Comparison of ENCODE assay signal across 17 cellular contexts in genomic region chr2:23460983-23461382, GRCh38.
DNase-seq lines count a peak whose midpoint lies in the region; ATAC-seq and TF ChIP-seq lines count a peak whose summit lies in the region.
"Had no signal": no experiment of that assay in that cellular context is flagged by ENCODE, and none has a peak within 500 bp of the region (broad histone marks: within the 10 kb centered on the region; RNA-seq: fewer than 3 reads in every experiment).

No MANE protein-coding gene starts in this region.

- H2AFZ ChIP-seq in SK-N-SH (ENCODE audit: low read depth) = no peak overlapping the region

- TF ChIP-seq CTCF in right atrium auricular region (IDR thresholded peaks at IDR 0.05) (no peak), SK-N-SH (IDR thresholded peaks at IDR 0.05) (no peak), coronary artery (IDR thresholded peaks at IDR 0.05) (no peak)

- no peaks in the 10 kb centered on the region for H3K9me3 ChIP-seq in right atrium auricular region
- H3K9me3 ChIP-seq in SK-N-SH = no peaks in the 10 kb centered on the region
- H3K9me3 ChIP-seq: A549; BLaER1 treated with 17β-estradiol and CSF1 and Interleukin-3, amounts not matched to agents 10 nM and 100 nM; Caco-2 had no signal

- no peaks in the 10 kb centered on the region for H3K36me3 ChIP-seq in right atrium auricular region
- H3K36me3 ChIP-seq in SK-N-SH (replicated peaks in 1 of 2; ENCODE audit: control insufficient read depth in 1 of 2, insufficient read depth in 2 of 2, low read length in 1 of 2) = no peaks in the 10 kb centered on the region
- H3K36me3 ChIP-seq: BLaER1 treated with 17β-estradiol and CSF1 and Interleukin-3, amounts not matched to agents 10 nM and 100 nM had no signal

- DNase-seq in right atrium auricular region (ENCODE audit: low spot score) = peak; percentile 26
- DNase-seq in left cardiac atrium = no peak
- DNase-seq in SK-N-SH = peak; percentile 45
- peak; percentile 22 for DNase-seq in coronary artery (ENCODE audit: low spot score)
- no peak for DNase-seq in GDM1 (lab: John Stamatoyannopoulos, UW)
- no peak for DNase-seq in NCI-H526 treated with DMSO at 0.1 percent for 48 hours (lab: John Stamatoyannopoulos, UW)
- no peak for DNase-seq in SW480 (ENCODE audit: low spot score)
- DNase-seq: Caco-2; Calu3; CD4-positive, alpha-beta T cell; CD8-positive, alpha-beta T cell; DMS79 treated with DMSO at 0.1 percent for 48 hours had no signal

- POLR2A ChIA-PET in SK-N-SH (lab: Yijun Ruan, JAX) = no interaction called here

- CTCF ChIA-PET in SK-N-SH (lab: Yijun Ruan, JAX) = interaction anchor here (0.6 to 3.9 kb wide), 18 partner anchors 8 to 103 kb away, joined by 3 to 20 read pairs (median 4); partner anchors contain the start of gene KLHL29

- no peak for TF ChIP-seq EP300 in SK-N-SH (IDR thresholded peaks at IDR 0.05; ENCODE audit: borderline replicate concordance in 1 of 2, low read depth in 1 of 2, low read length in 1 of 2)

- H3K27ac ChIP-seq in right atrium auricular region = no peak overlapping the region
- H3K27ac ChIP-seq in SK-N-SH (ENCODE audit: low read depth in 2 of 2, low read length in 1 of 2) = no peak overlapping the region
- H3K27ac ChIP-seq in coronary artery = no peak overlapping the region
- H3K27ac ChIP-seq: 22Rv1; A549; BLaER1 treated with 17β-estradiol and CSF1 and Interleukin-3, amounts not matched to agents 10 nM and 100 nM; C4-2B had no signal

- no peaks in the 10 kb centered on the region for H3K9me2 ChIP-seq in SK-N-SH

- TF ChIP-seq RAD21 in SK-N-SH (IDR thresholded peaks at IDR 0.05; ENCODE audit: low read length) = no peak

- H3K4me1 ChIP-seq in right atrium auricular region = no peaks in the 10 kb centered on the region
- H3K4me1 ChIP-seq in SK-N-SH (ENCODE audit: control insufficient read depth in 1 of 2, insufficient read depth in 2 of 2, low read depth in 1 of 2, low read length in 1 of 2) = peaks cover 0 to 46% of the 10 kb centered on the region in 2 experiments; a peak in 2 of 4 replicates
- H3K4me1 ChIP-seq: A549, Caco-2 had no signal

- H3K27me3 ChIP-seq in right atrium auricular region (no peaks in the 10 kb centered on the region), SK-N-SH (ENCODE audit: insufficient read depth) (no peaks in the 10 kb centered on the region)

- no peak for ATAC-seq in left cardiac atrium
- ATAC-seq: CD8-positive, alpha-beta T cell had no signal

- H3K79me2 ChIP-seq in SK-N-SH (ENCODE audit: insufficient read depth) = no peaks in the 10 kb centered on the region

- 69% methylated on average over 6 of the region's 6 CpGs for WGBS in SK-N-SH (ENCODE audit: low lambda C conversion rate)

- H3K4me2 ChIP-seq in SK-N-SH = no peak overlapping the region
- H3K4me2 ChIP-seq: A549; BLaER1 treated with 17β-estradiol and CSF1 and Interleukin-3, amounts not matched to agents 10 nM and 100 nM had no signal

- no peaks in the 10 kb centered on the region for H4K20me1 ChIP-seq in SK-N-SH (ENCODE audit: insufficient read depth)

- H3K9ac ChIP-seq in SK-N-SH = no peak overlapping the region
- H3K9ac ChIP-seq: BLaER1 treated with 17β-estradiol and CSF1 and Interleukin-3, amounts not matched to agents 10 nM and 100 nM had no signal

- H3K4me3 ChIP-seq in right atrium auricular region = no peak overlapping the region
- H3K4me3 ChIP-seq in SK-N-SH (ENCODE audit: low read depth in 2 of 2, low read length in 1 of 2) = no peak overlapping the region
- no peak overlapping the region for H3K4me3 ChIP-seq in coronary artery
- H3K4me3 ChIP-seq: A549; BLaER1 treated with 17β-estradiol and CSF1 and Interleukin-3, amounts not matched to agents 10 nM and 100 nM; GM12878 had no signal

- H3F3A ChIP-seq in SK-N-SH (replicated peaks; ENCODE audit: insufficient read depth) = no peaks in the 10 kb centered on the region

- intact Hi-C loops in left cardiac atrium (cut with DNase I) = no loop called here

TF ChIP-seq in SK-N-SH, 30 proteins besides CTCF, POLR2A, EP300 and RAD21:
- TF ChIP-seq POLR2AphosphoS5 (IDR thresholded peaks at IDR 0.05; ENCODE audit: low read depth, low read length) (no peak), RCOR1 (IDR thresholded peaks at IDR 0.05; ENCODE audit: low read length) (peak; percentile 52; the same call in 1 of the 2 replicates)

Comparison
In these comparisons a context has a peak if more than half of its experiments do, and no peak if none do; other contexts are left out.
1. DNase-seq: peak in right atrium auricular region (single experiment), SK-N-SH (single experiment) and coronary artery (single experiment); none in left cardiac atrium (single experiment), GDM1 (single experiment), NCI-H526 treated with DMSO at 0.1 percent for 48 hours (single experiment) and SW480 (single experiment).